Comparison of ENCODE assay signal across 37 cellular contexts in the genomic region with DNA sequence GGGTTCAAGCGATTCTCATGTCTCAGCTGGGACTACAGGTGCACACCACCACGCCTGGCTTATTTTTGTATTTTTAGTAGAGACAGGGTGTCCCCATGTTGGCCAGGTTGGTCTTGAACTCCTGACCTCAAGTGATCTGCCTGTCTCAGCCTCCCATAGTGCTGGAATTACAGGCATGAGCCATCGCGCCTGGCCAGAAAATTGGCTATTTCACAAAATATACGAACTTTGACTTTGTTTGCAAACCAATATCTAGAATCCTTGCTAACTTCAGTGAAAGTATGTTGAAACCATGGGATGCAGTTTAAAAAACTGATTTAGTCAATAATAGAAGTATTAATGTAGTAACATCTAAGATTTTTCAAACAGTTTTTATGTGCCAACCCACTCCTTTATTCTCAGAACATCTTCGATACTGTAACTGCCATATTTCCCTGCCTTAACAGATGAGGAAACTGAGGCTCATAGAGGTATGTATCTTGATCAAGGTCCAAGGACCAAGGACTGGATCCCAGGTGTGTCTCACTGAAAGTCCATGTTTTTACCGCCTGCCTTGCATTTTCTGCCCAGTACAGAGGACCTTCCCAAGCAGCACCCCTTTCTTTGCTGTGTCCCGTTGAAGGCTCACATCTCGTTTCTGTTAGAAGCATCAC. TPM values are rescaled to one million over a fixed set of nuclear protein-coding genes. Genes with fewer than 3 reads are reported as not detected.
"Had no signal": no experiment of that assay in that cellular context is flagged by ENCODE, and none has a peak within 500 bp of the region (broad histone marks: within the 10 kb centered on the region; RNA-seq: fewer than 3 reads in every experiment).

No MANE protein-coding gene starts in this region.

- H3K36me3 ChIP-seq: ascending aorta, cardiac muscle cell had no signal

- H3K4me1 ChIP-seq: ascending aorta had no signal

- H3K4me3 ChIP-seq: ascending aorta, cardiac muscle cell had no signal

- ATAC-seq: activated CD8-positive, alpha-beta memory T cell treated with anti-CD3 and anti-CD28 coated beads, Interleukin-2, amount 10 ng/mL, durations not matched to agents 7 days and 5 days; activated CD8-positive, alpha-beta T cell treated with anti-CD3 and anti-CD28 coated beads for 36 hours; activated naive CD8-positive, alpha-beta T cell treated with anti-CD3 and anti-CD28 coated beads, Interleukin-2, amount 50 U/mL, for 24 hours had no signal

- H3K27ac Mint-ChIP-seq: activated B cell treated with CpG ODN at 0.5 μM for 24 hours; activated CD4-positive, alpha-beta memory T cell treated with anti-CD3 and anti-CD28 coated beads for 36 hours; activated CD4-positive, alpha-beta T cell treated with anti-CD3 and anti-CD28 coated beads, Interleukin-2, amount 10 ng/mL, durations not matched to agents 24 days and 14 days; activated CD8-positive, alpha-beta memory T cell treated with anti-CD3 and anti-CD28 coated beads, Interleukin-2, amount 10 ng/mL, durations not matched to agents 7 days and 5 days; activated CD8-positive, alpha-beta T cell treated with anti-CD3 and anti-CD28 coated beads for 36 hours; activated naive CD4-positive, alpha-beta T cell treated with anti-CD3 and anti-CD28 coated beads, Interleukin-2, amount 10 ng/mL, durations not matched to agents 7 days and 5 days; activated naive CD4-positive, alpha-beta T cell treated with anti-CD3 and anti-CD28 coated beads, Interleukin-2, amount 50 U/mL, for 24 hours; activated naive CD8-positive, alpha-beta T cell; activated naive CD8-positive, alpha-beta T cell treated with anti-CD3 and anti-CD28 coated beads, Interleukin-2, amount 10 ng/mL, durations not matched to agents 7 days and 5 days; activated naive CD8-positive, alpha-beta T cell treated with anti-CD3 and anti-CD28 coated beads, Interleukin-2, amount 50 U/mL, for 24 hours; activated T-cell treated with anti-CD3 and anti-CD28 coated beads, Interleukin-2, amount 50 U/mL, for 24 hours; activated T-helper 2 cell treated with anti-CD3 and anti-CD28 coated beads, Interferon-gamma antibody, Interleukin-2, Interleukin-4, amounts not matched to agents 10 μg/mL and 5 μg/mL and 100 μg/mL, durations not matched to agents 14 hours and 24 hours and 36 hours; brain; T-helper 1 cell treated with Interleukin-12 subunit alpha and Interleukin-12 subunit beta and Interleukin-4 antibody, amounts not matched to agents 30 μg/mL and 1 μg/mL, for 36 hours; T-helper 2 cell treated with Interferon-gamma antibody and Interleukin-4, amounts not matched to agents 5 μg/mL and 100 μg/mL, for 36 hours had no signal

- H3K27ac ChIP-seq: ascending aorta, cardiac muscle cell, VCaP had no signal

- H3K36me3 Mint-ChIP-seq: activated CD4-positive, alpha-beta memory T cell treated with anti-CD3 and anti-CD28 coated beads for 36 hours; activated CD8-positive, alpha-beta memory T cell treated with anti-CD3 and anti-CD28 coated beads, Interleukin-2, amount 10 ng/mL, durations not matched to agents 7 days and 5 days; activated naive CD4-positive, alpha-beta T cell treated with anti-CD3 and anti-CD28 coated beads, Interleukin-2, amount 10 ng/mL, durations not matched to agents 7 days and 5 days; activated naive CD4-positive, alpha-beta T cell treated with anti-CD3 and anti-CD28 coated beads, Interleukin-2, amount 50 U/mL, for 24 hours; activated naive CD8-positive, alpha-beta T cell; activated naive CD8-positive, alpha-beta T cell treated with anti-CD3 and anti-CD28 coated beads, Interleukin-2, amount 10 ng/mL, durations not matched to agents 7 days and 5 days; brain had no signal

- H3K9me3 Mint-ChIP-seq: activated B cell treated with CpG ODN at 0.5 μM for 24 hours; activated CD4-positive, alpha-beta memory T cell treated with anti-CD3 and anti-CD28 coated beads for 36 hours; activated CD4-positive, alpha-beta T cell treated with anti-CD3 and anti-CD28 coated beads, Interleukin-2, amount 10 ng/mL, durations not matched to agents 24 days and 14 days; activated CD8-positive, alpha-beta T cell treated with anti-CD3 and anti-CD28 coated beads for 36 hours; activated naive CD4-positive, alpha-beta T cell treated with anti-CD3 and anti-CD28 coated beads, Interleukin-2, amount 10 ng/mL, durations not matched to agents 7 days and 5 days; activated naive CD4-positive, alpha-beta T cell treated with anti-CD3 and anti-CD28 coated beads, Interleukin-2, amount 50 U/mL, for 24 hours; activated naive CD8-positive, alpha-beta T cell treated with anti-CD3 and anti-CD28 coated beads, Interleukin-2, amount 10 ng/mL, durations not matched to agents 7 days and 5 days; activated naive CD8-positive, alpha-beta T cell treated with anti-CD3 and anti-CD28 coated beads, Interleukin-2, amount 50 U/mL, for 24 hours; activated T-cell treated with anti-CD3 and anti-CD28 coated beads, Interleukin-2, amount 50 U/mL, for 24 hours; activated T-helper 2 cell treated with anti-CD3 and anti-CD28 coated beads, Interferon-gamma antibody, Interleukin-2, Interleukin-4, amounts not matched to agents 10 μg/mL and 5 μg/mL and 100 μg/mL, durations not matched to agents 14 hours and 24 hours and 36 hours; brain; central memory CD8-positive, alpha-beta T cell; T-helper 1 cell treated with Interleukin-12 subunit alpha and Interleukin-12 subunit beta and Interleukin-4 antibody, amounts not matched to agents 30 μg/mL and 1 μg/mL, for 36 hours; T-helper 2 cell treated with Interferon-gamma antibody and Interleukin-4, amounts not matched to agents 5 μg/mL and 100 μg/mL, for 36 hours had no signal

- DNase-seq: activated B cell treated with CpG ODN at 0.5 μM for 24 hours; activated CD4-positive, alpha-beta memory T cell treated with anti-CD3 and anti-CD28 coated beads for 36 hours; activated CD4-positive, alpha-beta T cell treated with anti-CD3 and anti-CD28 coated beads for 4 hours; activated CD4-positive, alpha-beta T cell treated with anti-CD3 and anti-CD28 coated beads, Interleukin-2, amount 10 ng/mL, durations not matched to agents 24 days and 14 days; activated CD4-positive, alpha-beta T cell treated with anti-CD3 and anti-CD28 coated beads, Interleukin-2, amount 50 U/mL, for 1 hour; activated CD4-positive, alpha-beta T cell treated with anti-CD3 and anti-CD28 coated beads, Interleukin-2, amount 50 U/mL, for 4 hours; activated CD4-positive, CD25-positive, alpha-beta regulatory T cell treated with anti-CD3 and anti-CD28 coated beads, Interleukin-2, amount 50 U/mL, for 72 hours; activated CD8-positive, alpha-beta memory T cell treated with anti-CD3 and anti-CD28 coated beads for 24 hours; activated CD8-positive, alpha-beta memory T cell treated with anti-CD3 and anti-CD28 coated beads, Interleukin-2, amount 10 ng/mL, durations not matched to agents 7 days and 5 days; activated CD8-positive, alpha-beta memory T cell treated with anti-CD3 and anti-CD28 coated beads, Interleukin-2, amount 50 U/mL, for 48 hours; activated CD8-positive, alpha-beta T cell treated with anti-CD3 and anti-CD28 coated beads for 36 hours; activated effector memory CD4-positive, alpha-beta T cell treated with Interleukin-2 at 50 U/mL for 16 hours; activated gamma-delta T cell; activated naive CD4-positive, alpha-beta T cell treated with anti-CD3 and anti-CD28 coated beads, Interleukin-2, amount 10 ng/mL, durations not matched to agents 7 days and 5 days; activated naive CD4-positive, alpha-beta T cell treated with Interleukin-2 at 50 U/mL for 16 hours; activated naive CD8-positive, alpha-beta T cell treated with anti-CD3 and anti-CD28 coated beads, Interleukin-2, amount 10 ng/mL, durations not matched to agents 7 days and 5 days; activated naive CD8-positive, alpha-beta T cell treated with anti-CD3 and anti-CD28 coated beads, Interleukin-2, amount 50 U/mL, for 24 hours; activated T-cell treated with anti-CD3 and anti-CD28 coated beads, Interleukin-2, amount 50 U/mL, for 24 hours; activated T-cell treated with anti-CD3 and anti-CD28 coated beads, Interleukin-2, amount 50 U/mL, for 48 hours; amygdala; anterior cingulate cortex; caudate nucleus; T-helper 1 cell; T-helper 2 cell; T-helper 9 cell had no signal

- FAIRE-seq: bronchial epithelial cell, TTC549 had no signal

- H3K4me3 Mint-ChIP-seq: activated B cell treated with CpG ODN at 0.5 μM for 24 hours; activated CD4-positive, alpha-beta memory T cell treated with anti-CD3 and anti-CD28 coated beads for 36 hours; activated CD4-positive, alpha-beta T cell treated with anti-CD3 and anti-CD28 coated beads, Interleukin-2, amount 10 ng/mL, durations not matched to agents 24 days and 14 days; activated CD8-positive, alpha-beta memory T cell treated with anti-CD3 and anti-CD28 coated beads, Interleukin-2, amount 10 ng/mL, durations not matched to agents 7 days and 5 days; activated CD8-positive, alpha-beta T cell treated with anti-CD3 and anti-CD28 coated beads for 36 hours; activated naive CD4-positive, alpha-beta T cell treated with anti-CD3 and anti-CD28 coated beads, Interleukin-2, amount 10 ng/mL, durations not matched to agents 7 days and 5 days; activated naive CD4-positive, alpha-beta T cell treated with anti-CD3 and anti-CD28 coated beads, Interleukin-2, amount 50 U/mL, for 24 hours; activated naive CD8-positive, alpha-beta T cell; activated naive CD8-positive, alpha-beta T cell treated with anti-CD3 and anti-CD28 coated beads, Interleukin-2, amount 10 ng/mL, durations not matched to agents 7 days and 5 days; activated naive CD8-positive, alpha-beta T cell treated with anti-CD3 and anti-CD28 coated beads, Interleukin-2, amount 50 U/mL, for 24 hours; activated T-cell treated with anti-CD3 and anti-CD28 coated beads, Interleukin-2, amount 50 U/mL, for 24 hours; brain; central memory CD8-positive, alpha-beta T cell; T-helper 1 cell treated with Interleukin-12 subunit alpha and Interleukin-12 subunit beta and Interleukin-4 antibody, amounts not matched to agents 30 μg/mL and 1 μg/mL, for 36 hours; T-helper 2 cell treated with Interferon-gamma antibody and Interleukin-4, amounts not matched to agents 5 μg/mL and 100 μg/mL, for 36 hours had no signal

- H3K4me1 Mint-ChIP-seq: activated B cell treated with CpG ODN at 0.5 μM for 24 hours; activated CD4-positive, alpha-beta T cell treated with anti-CD3 and anti-CD28 coated beads, Interleukin-2, amount 10 ng/mL, durations not matched to agents 24 days and 14 days; activated CD8-positive, alpha-beta memory T cell treated with anti-CD3 and anti-CD28 coated beads, Interleukin-2, amount 10 ng/mL, durations not matched to agents 7 days and 5 days; activated naive CD4-positive, alpha-beta T cell treated with anti-CD3 and anti-CD28 coated beads, Interleukin-2, amount 10 ng/mL, durations not matched to agents 7 days and 5 days; activated naive CD4-positive, alpha-beta T cell treated with anti-CD3 and anti-CD28 coated beads, Interleukin-2, amount 50 U/mL, for 24 hours; activated naive CD8-positive, alpha-beta T cell treated with anti-CD3 and anti-CD28 coated beads, Interleukin-2, amount 10 ng/mL, durations not matched to agents 7 days and 5 days; activated naive CD8-positive, alpha-beta T cell treated with anti-CD3 and anti-CD28 coated beads, Interleukin-2, amount 50 U/mL, for 24 hours; central memory CD8-positive, alpha-beta T cell had no signal

- H3K9me3 ChIP-seq: ascending aorta had no signal

- H3K27me3 ChIP-seq: ascending aorta, cardiac muscle cell had no signal

RNA-seq across cellular contexts. Expression of gene SMOC1, which starts 54.5 kb away (rescaled TPM):
- total RNA-seq: activated B cell treated with CpG ODN at 0.5 μM for 24 hours; activated CD4-positive, alpha-beta memory T cell treated with anti-CD3 and anti-CD28 coated beads for 36 hours; activated CD4-positive, alpha-beta T cell treated with anti-CD3 and anti-CD28 coated beads, Interleukin-2, amount 10 ng/mL, durations not matched to agents 24 days and 14 days; activated CD8-positive, alpha-beta memory T cell treated with anti-CD3 and anti-CD28 coated beads, Interleukin-2, amount 10 ng/mL, durations not matched to agents 7 days and 5 days; activated CD8-positive, alpha-beta T cell treated with anti-CD3 and anti-CD28 coated beads for 36 hours; activated naive CD8-positive, alpha-beta T cell treated with anti-CD3 and anti-CD28 coated beads, Interleukin-2, amount 10 ng/mL, durations not matched to agents 7 days and 5 days; activated T-helper 2 cell treated with anti-CD3 and anti-CD28 coated beads, Interferon-gamma antibody, Interleukin-2, Interleukin-4, amounts not matched to agents 10 μg/mL and 5 μg/mL and 100 μg/mL, durations not matched to agents 14 hours and 24 hours and 36 hours had no signal
